In the genomic region with DNA sequence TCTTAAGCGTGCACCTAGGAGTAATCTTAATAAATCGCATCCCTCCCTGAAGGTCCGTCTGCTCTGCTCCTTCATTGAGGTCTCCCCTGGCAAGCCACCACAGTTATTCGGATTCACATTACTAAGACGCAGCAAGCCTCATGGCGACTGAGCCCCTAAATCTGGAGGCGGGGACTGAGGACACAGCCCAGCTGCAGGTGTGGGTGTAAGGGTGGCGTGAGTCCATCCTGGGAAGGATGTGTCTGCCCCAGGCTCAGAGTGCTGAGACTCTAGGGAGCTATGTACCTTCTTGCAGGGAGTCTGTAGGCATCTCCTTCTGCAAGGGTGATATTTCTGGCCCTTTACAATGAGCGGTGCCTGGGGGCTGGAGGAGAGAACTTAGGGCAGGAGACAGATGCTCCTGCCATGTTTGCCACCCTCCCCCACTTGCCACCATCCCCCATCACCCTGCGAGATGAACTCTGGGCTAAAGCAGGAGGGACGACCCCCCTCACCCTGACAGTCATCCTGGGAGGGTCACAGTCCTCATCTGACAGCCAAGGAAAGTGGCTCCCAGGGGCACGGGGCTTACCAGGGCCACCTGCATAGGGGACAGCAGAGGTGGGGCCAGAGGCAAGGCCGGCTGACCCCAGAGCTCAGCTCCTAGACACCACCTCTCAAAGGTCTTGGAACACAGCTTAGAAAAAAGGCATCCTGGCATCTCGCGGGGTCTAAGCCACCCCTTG, we compare ENCODE assay signal across 21 cellular contexts.
"Had no signal": no experiment of that assay in that cellular context is flagged by ENCODE, and none has a peak within 500 bp of the region (broad histone marks: within the 10 kb centered on the region; RNA-seq: fewer than 3 reads in every experiment).

No MANE protein-coding gene starts in this region.

- H3K36me3 ChIP-seq: breast epithelium, esophagus squamous epithelium, heart right ventricle, stomach, tibial artery had no signal

- H3K4me1 ChIP-seq: breast epithelium, heart right ventricle, stomach, tibial artery had no signal

- H3K4me3 ChIP-seq: esophagus squamous epithelium, heart right ventricle, smooth muscle cell, stomach, tibial artery had no signal

- DNase-seq: activated CD4-positive, alpha-beta T cell treated with anti-CD3 and anti-CD28 coated beads for 4 hours; activated CD4-positive, alpha-beta T cell treated with anti-CD3 and anti-CD28 coated beads, Interleukin-2, amount 50 U/mL, for 4 hours; activated naive CD4-positive, alpha-beta T cell treated with anti-CD3 and anti-CD28 coated beads for 36 hours; activated T-cell treated with anti-CD3 and anti-CD28 coated beads for 4 hours; activated T-cell treated with anti-CD3 and anti-CD28 coated beads, Interleukin-2, amount 50 U/mL, for 72 hours; amniotic stem cell; effector CD4-positive, alpha-beta T cell; esophagus squamous epithelium; foreskin melanocyte; heart right ventricle; left ventricle myocardium superior; nephron progenitor cell; nucleus accumbens; stimulated activated CD4-positive, alpha-beta T cell treated with anti-CD3 and anti-CD28 coated beads, Interleukin-15, amount 100 ng/mL, for 24 hours; stimulated activated CD4-positive, alpha-beta T cell treated with anti-CD3 and anti-CD28 coated beads, Interleukin-2, amount 100 ng/mL, for 24 hours; stimulated activated naive B cell treated with anti-CD40 and anti-IgM and Interleukin-4, amounts not matched to agents 10 μg/mL and 1 μg/mL and 100 μg/mL, for 72 hours; stomach; T-helper 1 cell had no signal

- H3K27ac ChIP-seq: heart right ventricle, stomach, tibial artery had no signal

- H3K27me3 ChIP-seq: breast epithelium had no signal

- ATAC-seq: activated T-cell treated with anti-CD3 and anti-CD28 coated beads, Interleukin-2, amount 50 U/mL, for 72 hours; heart right ventricle; left ventricle myocardium superior; stimulated activated naive B cell treated with anti-CD40 and anti-IgM and Interleukin-4, amounts not matched to agents 10 μg/mL and 1 μg/mL and 100 μg/mL, for 72 hours had no signal

- H3K9me3 ChIP-seq: esophagus squamous epithelium, tibial artery had no signal
